ENCODE assay signal across 1 cellular context in the genomic region with DNA sequence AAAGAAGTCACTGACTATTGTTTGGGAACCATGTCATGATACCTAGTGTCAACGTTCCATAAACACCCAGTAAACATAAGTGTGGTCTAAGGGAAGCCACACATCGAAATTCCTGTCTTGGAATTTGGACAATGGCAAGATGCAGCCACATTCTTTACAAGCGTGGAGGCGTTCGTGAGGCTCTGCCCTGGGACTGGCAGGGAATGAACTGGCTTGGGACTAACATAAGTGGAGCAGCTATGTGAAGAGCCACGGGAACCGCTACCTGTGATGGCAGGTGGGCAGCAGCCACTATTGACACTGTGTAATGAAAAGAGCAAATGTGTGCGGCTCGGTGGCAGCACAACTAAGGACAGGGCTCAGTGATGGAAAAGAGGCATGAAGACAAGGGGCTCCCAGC.
TF ChIP-seq lines count a peak whose summit lies in the region.

No MANE protein-coding gene starts in this region.

TF ChIP-seq in endothelial cell of umbilical vein, 7 proteins besides CTCF, POLR2A, EP300 and RAD21:
- TF ChIP-seq MAX (IDR thresholded peaks at IDR 0.05; ENCODE audit: insufficient read depth, insufficient read length) (no peak), JUN (IDR thresholded peaks at IDR 0.05; ENCODE audit: borderline replicate concordance, insufficient read depth, insufficient read length, low read depth) (no peak), EZH2 (IDR thresholded peaks at IDR 0.05; ENCODE audit: borderline replicate concordance, low read depth, low read length, severe bottlenecking) (no peak), POLR2AphosphoS5 (IDR thresholded peaks at IDR 0.05; ENCODE audit: insufficient read depth, low read depth, low read length) (no peak), GATA2 (IDR thresholded peaks at IDR 0.05; ENCODE audit: insufficient read depth, insufficient read length, low read depth, low read length) (no peak), FOS (IDR thresholded peaks at IDR 0.05; ENCODE audit: borderline replicate concordance, insufficient read depth, low read length) (no peak), MYC (IDR thresholded peaks at IDR 0.05; ENCODE audit: low read depth, low read length) (no peak)
TF ChIP-seq in endothelial cell of umbilical vein: peak in this region for 0.
